In genomic region chr5:80408976-80409926, GRCh38 we compare ENCODE assay signal across 1 cellular context.
TF ChIP-seq lines count a peak whose summit lies in the region.

No MANE protein-coding gene starts in this region.

TF ChIP-seq in GM23338, 12 proteins besides CTCF, POLR2A, EP300 and RAD21 (continued from another document):
- TF ChIP-seq POLR2AphosphoS5 (IDR thresholded peaks at IDR 0.05; ENCODE audit: low read depth) (no peak), EZH2 (IDR thresholded peaks at IDR 0.05; ENCODE audit: low read depth, unreplicated experiment) (no peak), EZH2phosphoT487 (IDR thresholded peaks at IDR 0.05; ENCODE audit: unreplicated experiment) (no peak)
TF ChIP-seq in GM23338: peak in this region for 0.
